ENCODE assay signal across 16 cellular contexts in genomic region chr17:62592305-62593099, GRCh38. TPM values are rescaled to one million over a fixed set of nuclear protein-coding genes. Genes with fewer than 3 reads are reported as not detected.
A peak's percentile ranks its signal among the peaks of the same experiment; 100 is the strongest.
DNase-seq lines count a peak whose midpoint lies in the region; ATAC-seq, FAIRE-seq and TF ChIP-seq lines count a peak whose summit lies in the region.
"Had no signal": no experiment of that assay in that cellular context is flagged by ENCODE, and none has a peak within 500 bp of the region (broad histone marks: within the 10 kb centered on the region; RNA-seq: fewer than 3 reads in every experiment).

No MANE protein-coding gene starts in this region.

- no peaks in the 10 kb centered on the region for H3K9me3 Mint-ChIP-seq in astrocyte (ENCODE audit: unreplicated experiment)
- H3K9me3 Mint-ChIP-seq: T-helper 1 cell treated with Interleukin-12 subunit alpha and Interleukin-12 subunit beta and Interleukin-4 antibody, amounts not matched to agents 30 μg/mL and 1 μg/mL, for 36 hours had no signal

- CTCF ChIA-PET in A673 (lab: Charles Lee), result interaction anchor here (0.6 to 1.0 kb wide), 3 partner anchors 40 to 71 kb away, joined by 3 to 5 read pairs (median 4); no protein-coding TSS in a partner anchor
- CTCF ChIA-PET in HCT116 (lab: Charles Lee), result interaction anchor here (1.0 kb wide), 1 partner anchor 171 kb away, joined by 3 read pairs; no protein-coding TSS in a partner anchor

- ATAC-seq in HCT116 (peak; percentile 50), left lobe of liver (no peak)

- H3K4me1 ChIP-seq in A673 (ENCODE audit: insufficient read depth, low read length, poor library complexity, severe bottlenecking) (no peaks in the 10 kb centered on the region), HCT116 (ENCODE audit: control insufficient read depth in 1 of 2, insufficient read depth in 2 of 2, low read length in 2 of 2) (no peaks in the 10 kb centered on the region), astrocyte (ENCODE audit: insufficient read depth, low read length) (no peaks in the 10 kb centered on the region), hepatocyte (ENCODE audit: insufficient read depth) (no peaks in the 10 kb centered on the region)

- H3K4me2 ChIP-seq in HCT116 (ENCODE audit: low read length) (no peak overlapping the region), astrocyte (ENCODE audit: low read length) (no peak overlapping the region), hepatocyte (no peak overlapping the region)

- peaks cover 18% of the 10 kb centered on the region for H3K36me3 Mint-ChIP-seq in astrocyte (ENCODE audit: low read depth, unreplicated experiment)

- no peaks in the 10 kb centered on the region; the same call in 1 of the 2 replicates for H4K20me1 ChIP-seq in HCT116 (ENCODE audit: insufficient read depth)
- peaks cover 7% of the 10 kb centered on the region for H4K20me1 ChIP-seq in astrocyte (ENCODE audit: insufficient read depth, low read length)
- no peaks in the 10 kb centered on the region for H4K20me1 ChIP-seq in hepatocyte (ENCODE audit: insufficient read depth, poor library complexity, severe bottlenecking)

- TF ChIP-seq CTCF in A673 (conservative IDR thresholded peaks at IDR 0.05; ENCODE audit: low read depth, low read length) (no peak), HCT116 (IDR thresholded peaks at IDR 0.05 in 2 of 3, conservative IDR thresholded peaks at IDR 0.05 in 1 of 3; ENCODE audit: borderline replicate concordance in 1 of 3, insufficient read depth in 1 of 3, low read depth in 2 of 3, low read length in 2 of 3) (0 out of 6 replicates have a peak, but pooled peaks of 2 of the 3 experiments have one; percentile 7 to 9), astrocyte (IDR thresholded peaks at IDR 0.05; ENCODE audit: insufficient read depth, low read depth, low read length) (no peak), foreskin fibroblast (IDR thresholded peaks at IDR 0.05; ENCODE audit: low read depth, low read length) (peak; percentile 5), hepatocyte (IDR thresholded peaks at IDR 0.05; ENCODE audit: poor library complexity) (no peak)

- TF ChIP-seq POLR2A in HCT116 (IDR thresholded peaks at IDR 0.05; ENCODE audit: borderline replicate concordance, extremely low read depth, insufficient read depth, insufficient read length), result no peak

- 95% methylated on average over 9 of the region's 9 CpGs for WGBS in hepatocyte (ENCODE audit: low lambda C conversion rate, missing lambda C conversion rate)

- no peak overlapping the region for H3K4me3 Mint-ChIP-seq in astrocyte (ENCODE audit: unreplicated experiment)
- H3K4me3 Mint-ChIP-seq: T-helper 1 cell treated with Interleukin-12 subunit alpha and Interleukin-12 subunit beta and Interleukin-4 antibody, amounts not matched to agents 30 μg/mL and 1 μg/mL, for 36 hours had no signal

- H3K79me2 ChIP-seq in HCT116 (ENCODE audit: insufficient read depth, low read length), result no peaks in the 10 kb centered on the region; the same call in 1 of the 2 replicates
- H3K79me2 ChIP-seq in astrocyte (ENCODE audit: insufficient read depth, low read length), result peaks cover 3% of the 10 kb centered on the region
- H3K79me2 ChIP-seq in hepatocyte, result no peaks in the 10 kb centered on the region

- H3K36me3 ChIP-seq in A673 (ENCODE audit: insufficient read depth, low read length, poor library complexity, severe bottlenecking), result peaks cover 24% of the 10 kb centered on the region
- H3K36me3 ChIP-seq in HCT116 (ENCODE audit: control insufficient read depth in 1 of 2, insufficient read depth in 2 of 2, low read length in 2 of 2), result peaks cover 18 to 23% of the 10 kb centered on the region in 2 experiments
- peaks cover 24% of the 10 kb centered on the region for H3K36me3 ChIP-seq in astrocyte (ENCODE audit: insufficient read depth, low read length)
- peaks cover 13% of the 10 kb centered on the region for H3K36me3 ChIP-seq in hepatocyte (replicated peaks; ENCODE audit: insufficient read depth, low read depth)

- no peak overlapping the region for H3K27ac Mint-ChIP-seq in astrocyte (ENCODE audit: unreplicated experiment)
- H3K27ac Mint-ChIP-seq: T-helper 1 cell treated with Interleukin-12 subunit alpha and Interleukin-12 subunit beta and Interleukin-4 antibody, amounts not matched to agents 30 μg/mL and 1 μg/mL, for 36 hours had no signal

- H3K27ac ChIP-seq in A673 (ENCODE audit: low read depth, low read length, poor library complexity, severe bottlenecking) (no peak overlapping the region), HCT116 (ENCODE audit: low read depth, low read length) (no peak overlapping the region), astrocyte (ENCODE audit: low read depth, low read length) (peak overlapping the region; percentile 9), hepatocyte (no peak overlapping the region)
- H3K27ac ChIP-seq: thoracic aorta had no signal

- BruUV-seq in A673 (replicated peaks; lab: Mats Ljungman, UMichigan) (no TSS peak), HCT116 (replicated peaks; lab: Mats Ljungman, UMichigan) (no TSS peak)

- no peaks in the 10 kb centered on the region for H3K9me2 ChIP-seq in HCT116 (ENCODE audit: insufficient read depth)
- H3K9me2 ChIP-seq in hepatocyte (replicated peaks; ENCODE audit: insufficient read depth), result no peaks in the 10 kb centered on the region

- H3K27me3 ChIP-seq in A673 (replicated peaks; ENCODE audit: insufficient read depth, low read depth, low read length, poor library complexity) (no peaks in the 10 kb centered on the region), HCT116 (ENCODE audit: insufficient read depth, low read length) (no peaks in the 10 kb centered on the region), astrocyte (ENCODE audit: insufficient read depth, low read length) (no peaks in the 10 kb centered on the region), hepatocyte (no peaks in the 10 kb centered on the region)

- DNase-seq in A673 (ENCODE audit: low spot score) (peak; percentile 42), HCT116 (ENCODE audit: low read depth, low spot score) (no peak), astrocyte (ENCODE audit: low read depth) (peak; percentile 16), foreskin fibroblast (peak in 1 of 2 donors; percentile 27), left lobe of liver (ENCODE audit: low spot score) (no peak), hepatocyte (ENCODE audit: low spot score) (no peak), RPMI8226 (no peak)
- no peak for DNase-seq in activated CD4-positive, alpha-beta T cell treated with anti-CD3 and anti-CD28 coated beads for 48 hours
- DNase-seq: activated CD4-positive, alpha-beta T cell treated with anti-CD3 and anti-CD28 coated beads, Interleukin-2, amount 50 U/mL, for 1 hour; effector memory CD4-positive, alpha-beta T cell; kidney; NCI-H1105; NCI-H345; OCI-M1 had no signal

- H2AFZ ChIP-seq in HCT116 (ENCODE audit: low read depth, low read length, poor library complexity, severe bottlenecking) (no peak overlapping the region), astrocyte (ENCODE audit: low read depth, low read length) (no peak overlapping the region), hepatocyte (no peak overlapping the region)

- H3K4me1 Mint-ChIP-seq in astrocyte (ENCODE audit: low read depth, unreplicated experiment), result peaks cover 3% of the 10 kb centered on the region

- no peak overlapping the region for H3K9ac ChIP-seq in HCT116 (ENCODE audit: low read length)
- H3K9ac ChIP-seq in astrocyte (ENCODE audit: low read length), result no peak overlapping the region

- RAD21 ChIA-PET in HCT116 (lab: Charles Lee; ENCODE audit: low non-redundant PET in 1 of 2, low total read pairs in 2 of 2, uncharacterized antibody in 2 of 2, unreplicated experiment in 2 of 2), result interaction anchor here in 1 of 2 experiments (1.0 kb wide), 1 partner anchor 40 kb away, joined by 4 read pairs; no protein-coding TSS in a partner anchor

- POLR2A ChIA-PET in A673 (lab: Charles Lee; ENCODE audit: low non-redundant PET), result no interaction called here
- POLR2A ChIA-PET in HCT116 (lab: Charles Lee), result no interaction called here

- no peak for FAIRE-seq in astrocyte (lab: Jason Lieb, UNC)
- FAIRE-seq: kidney had no signal

- intact Hi-C loops in A673 (cut with micrococcal nuclease; ENCODE audit: unreplicated experiment), result no loop called here
- intact Hi-C loops in HCT116 (cut with micrococcal nuclease), result no loop called here

- H3K9me3 ChIP-seq in A673 (ENCODE audit: low read depth, low read length, poor library complexity, severe bottlenecking), result no peaks in the 10 kb centered on the region
- peaks cover 0 to 5% of the 10 kb centered on the region in 2 experiments; a peak in 1 of 4 replicates for H3K9me3 ChIP-seq in HCT116 (ENCODE audit: control insufficient read depth in 1 of 2, insufficient read depth in 1 of 2, low read depth in 1 of 2, low read length in 2 of 2)
- H3K9me3 ChIP-seq in astrocyte (ENCODE audit: insufficient read depth, low read depth, low read length), result no peaks in the 10 kb centered on the region
- H3K9me3 ChIP-seq in hepatocyte (ENCODE audit: low read depth), result no peaks in the 10 kb centered on the region
- H3K9me3 ChIP-seq: thoracic aorta had no signal

- no peak overlapping the region for H3K4me3 ChIP-seq in A673 (ENCODE audit: low read depth, low read length, poor library complexity, severe bottlenecking)
- no peak overlapping the region for H3K4me3 ChIP-seq in HCT116 (replicated peaks in 1 of 2; ENCODE audit: low read depth in 1 of 2, low read length in 2 of 2)
- H3K4me3 ChIP-seq in astrocyte (ENCODE audit: insufficient read depth, low read depth, low read length), result no peak overlapping the region
- H3K4me3 ChIP-seq in foreskin fibroblast (ENCODE audit: low read depth in 1 of 2, low read length in 2 of 2), result no peak overlapping the region
- H3K4me3 ChIP-seq in hepatocyte, result no peak overlapping the region
- H3K4me3 ChIP-seq: thoracic aorta had no signal

- TF ChIP-seq RAD21 in HCT116 (IDR thresholded peaks at IDR 0.05; ENCODE audit: low read depth), result peak; percentile 40; the same call in 1 of the 2 replicates

- H3K27me3 Mint-ChIP-seq in astrocyte (ENCODE audit: low read depth, unreplicated experiment), result no peaks in the 10 kb centered on the region

TF ChIP-seq in HCT116, 20 proteins besides CTCF, POLR2A, EP300 and RAD21 (continues in another document):
- TF ChIP-seq YY1 (IDR thresholded peaks at IDR 0.05; ENCODE audit: extremely low read depth, insufficient replicate concordance, low read depth, low read length), result no peak
- TF ChIP-seq EZH2phosphoT487 (IDR thresholded peaks at IDR 0.05; ENCODE audit: borderline replicate concordance), result no peak
- no peak for TF ChIP-seq POLR2AphosphoS5 (IDR thresholded peaks at IDR 0.05; ENCODE audit: low read depth, low read length)
- no peak for TF ChIP-seq SIN3A (IDR thresholded peaks at IDR 0.05; ENCODE audit: low read depth)
- no peak for TF ChIP-seq FOSL1 (IDR thresholded peaks at IDR 0.05; ENCODE audit: low read depth)

RNA-seq across cellular contexts. Expression of gene MRC2, which starts 35.0 kb away (rescaled TPM):
- 34.3 and 57.1 TPM in 2 replicates for total RNA-seq in A673 (2021)
- total RNA-seq in HCT116 (2021; ENCODE audit: unreplicated experiment), result 10.7 TPM
- 10.1 and 13.7 TPM in 2 replicates for polyA plus RNA-seq in HCT116 (2012)
- total RNA-seq in astrocyte, result 361 and 588 TPM in 2 replicates
- total RNA-seq in left lobe of liver, result 2.3 TPM
- total RNA-seq in hepatocyte, result 58.4 and 104 TPM in 2 replicates
- 121 and 123 TPM in 2 replicates for polyA plus RNA-seq in hepatocyte

Comparison
In these comparisons a context has a peak if more than half of its experiments do, and no peak if none do; other contexts are left out.
1. DNase-seq: peak in A673 (single experiment) and astrocyte (single experiment); none in HCT116 (single experiment), left lobe of liver (single experiment), hepatocyte (single experiment), RPMI8226 (single experiment) and activated CD4-positive, alpha-beta T cell treated with anti-CD3 and anti-CD28 coated beads for 48 hours (single experiment).
2. CTCF ChIP-seq: peak in HCT116 (2 of 3) and foreskin fibroblast (single experiment); none in A673 (single experiment), astrocyte (single experiment) and hepatocyte (single experiment).